In genomic region chr1:168803696-168804510, GRCh38 we compare ENCODE assay signal across 14 cellular contexts.
DNase-seq lines count a peak whose midpoint lies in the region; ATAC-seq and TF ChIP-seq lines count a peak whose summit lies in the region.
"Had no signal": no experiment of that assay in that cellular context is flagged by ENCODE, and none has a peak within 500 bp of the region (broad histone marks: within the 10 kb centered on the region; RNA-seq: fewer than 3 reads in every experiment).

No MANE protein-coding gene starts in this region.

- TF ChIP-seq CTCF in body of pancreas (IDR thresholded peaks at IDR 0.05): no peak
- no peak for TF ChIP-seq CTCF in nephron progenitor cell (IDR thresholded peaks at IDR 0.05)

- intact Hi-C loops in body of pancreas (cut with DNase I): no loop called here

- ATAC-seq in body of pancreas: no peak
- ATAC-seq in GM19397 (IDR thresholded peaks at IDR 0.05; ENCODE audit: unreplicated experiment): no peak
- ATAC-seq in activated naive CD8-positive, alpha-beta T cell treated with anti-CD3 and anti-CD28 coated beads, Interleukin-2, amount 50 U/mL, for 24 hours: no peak
- ATAC-seq: activated CD8-positive, alpha-beta T cell treated with anti-CD3 and anti-CD28 coated beads, Interleukin-2, amount 10 ng/mL, durations not matched to agents 7 days and 5 days; natural killer cell treated with Interleukin-12 subunit alpha and Interleukin-12 subunit beta and Interleukin-15 and Interleukin-18, amount 100 ng/mL, for 72 hours had no signal

- WGBS in body of pancreas, 2 donors: 49 to 58% methylated on average over 8 of the region's 8 CpGs

- H3K9me3 ChIP-seq in body of pancreas: no peaks in the 10 kb centered on the region

- no peaks in the 10 kb centered on the region for H3K36me3 Mint-ChIP-seq in nephron progenitor cell (ENCODE audit: low read depth)
- no peaks in the 10 kb centered on the region for H3K36me3 Mint-ChIP-seq in activated naive CD8-positive, alpha-beta T cell treated with anti-CD3 and anti-CD28 coated beads, Interleukin-2, amount 50 U/mL, for 24 hours (ENCODE audit: low read depth)
- H3K36me3 Mint-ChIP-seq: natural killer cell treated with Interleukin-12 subunit alpha and Interleukin-12 subunit beta and Interleukin-15 and Interleukin-18, amount 100 ng/mL, for 72 hours had no signal

- TF ChIP-seq POLR2A in body of pancreas (IDR thresholded peaks at IDR 0.05): no peak

- H3K4me1 Mint-ChIP-seq in nephron progenitor cell: peaks cover 26% of the 10 kb centered on the region
- no peaks in the 10 kb centered on the region for H3K4me1 Mint-ChIP-seq in activated naive CD8-positive, alpha-beta T cell treated with anti-CD3 and anti-CD28 coated beads, Interleukin-2, amount 50 U/mL, for 24 hours

- H3K27ac Mint-ChIP-seq in nephron progenitor cell: peak overlapping the region; percentile 73
- H3K27ac Mint-ChIP-seq in activated naive CD8-positive, alpha-beta T cell treated with anti-CD3 and anti-CD28 coated beads, Interleukin-2, amount 50 U/mL, for 24 hours: no peak overlapping the region
- H3K27ac Mint-ChIP-seq: activated CD8-positive, alpha-beta T cell treated with anti-CD3 and anti-CD28 coated beads, Interleukin-2, amount 10 ng/mL, durations not matched to agents 7 days and 5 days; natural killer cell treated with Interleukin-12 subunit alpha and Interleukin-12 subunit beta and Interleukin-15 and Interleukin-18, amount 100 ng/mL, for 72 hours had no signal

- DNase-seq in COR-L47 (lab: John Stamatoyannopoulos, UW) (peak; percentile 20), NCI-H187 treated with DMSO at 0.1 percent for 48 hours (lab: John Stamatoyannopoulos, UW) (peak; percentile 89), body of pancreas (peak in 3 of 4 donors; percentile 20 to 31 (median 26)), nephron progenitor cell (peak; percentile 2), activated gamma-delta T cell (lab: John Stamatoyannopoulos, UW) (no peak)
- DNase-seq in activated naive CD8-positive, alpha-beta T cell treated with anti-CD3 and anti-CD28 coated beads, Interleukin-2, amount 50 U/mL, for 24 hours: no peak
- DNase-seq in activated effector memory CD4-positive, alpha-beta T cell treated with Interleukin-2 at 50 U/mL for 16 hours: no peak
- DNase-seq: activated CD8-positive, alpha-beta T cell treated with anti-CD3 and anti-CD28 coated beads, Interleukin-2, amount 10 ng/mL, durations not matched to agents 7 days and 5 days; activated naive CD4-positive, alpha-beta T cell treated with Interleukin-2 at 50 U/mL for 16 hours; MM.1S; stimulated activated CD8-positive, alpha-beta memory T cell treated with anti-CD3 and anti-CD28 coated beads, Interleukin-4, amount 100 ng/mL, for 48 hours; T-helper 1 cell had no signal

- peaks cover 54% of the 10 kb centered on the region for H3K4me1 ChIP-seq in body of pancreas

- H3K4me3 Mint-ChIP-seq in nephron progenitor cell: no peak overlapping the region
- no peak overlapping the region for H3K4me3 Mint-ChIP-seq in activated naive CD8-positive, alpha-beta T cell treated with anti-CD3 and anti-CD28 coated beads, Interleukin-2, amount 50 U/mL, for 24 hours
- H3K4me3 Mint-ChIP-seq: activated CD8-positive, alpha-beta T cell treated with anti-CD3 and anti-CD28 coated beads, Interleukin-2, amount 10 ng/mL, durations not matched to agents 7 days and 5 days; natural killer cell treated with Interleukin-12 subunit alpha and Interleukin-12 subunit beta and Interleukin-15 and Interleukin-18, amount 100 ng/mL, for 72 hours had no signal

- H3K27me3 Mint-ChIP-seq in nephron progenitor cell (ENCODE audit: low read depth, poor library complexity): no peaks in the 10 kb centered on the region
- H3K27me3 Mint-ChIP-seq in activated naive CD8-positive, alpha-beta T cell treated with anti-CD3 and anti-CD28 coated beads, Interleukin-2, amount 50 U/mL, for 24 hours: peaks cover 2% of the 10 kb centered on the region

- H3K36me3 ChIP-seq in body of pancreas (replicated peaks in 1 of 2; ENCODE audit: insufficient read depth in 1 of 2, low read depth in 2 of 2): no peaks in the 10 kb centered on the region

- no peak overlapping the region for H3K27ac ChIP-seq in body of pancreas

- H3K9me3 Mint-ChIP-seq in nephron progenitor cell: no peaks in the 10 kb centered on the region
- H3K9me3 Mint-ChIP-seq in activated naive CD8-positive, alpha-beta T cell treated with anti-CD3 and anti-CD28 coated beads, Interleukin-2, amount 50 U/mL, for 24 hours: no peaks in the 10 kb centered on the region

- H3K27me3 ChIP-seq in body of pancreas: no peaks in the 10 kb centered on the region

- no peak overlapping the region for H3K4me3 ChIP-seq in body of pancreas

Comparison
In these comparisons a context has a peak if more than half of its experiments do, and no peak if none do; other contexts are left out.
1. DNase-seq: peak in COR-L47 (single experiment), NCI-H187 treated with DMSO at 0.1 percent for 48 hours (single experiment), body of pancreas (3 of 4) and nephron progenitor cell (single experiment); none in activated gamma-delta T cell (single experiment), activated naive CD8-positive, alpha-beta T cell treated with anti-CD3 and anti-CD28 coated beads, Interleukin-2, amount 50 U/mL, for 24 hours (single experiment) and activated effector memory CD4-positive, alpha-beta T cell treated with Interleukin-2 at 50 U/mL for 16 hours (single experiment).